1 cellular context compared by ENCODE assay signal in genomic region chr1:109307363-109308021, GRCh38.
A peak's percentile ranks its signal among the peaks of the same experiment; 100 is the strongest.
TF ChIP-seq lines count a peak whose summit lies in the region.

No MANE protein-coding gene starts in this region.

TF ChIP-seq in K562, 482 proteins besides CTCF, POLR2A, EP300 and RAD21 (continued from another document and continues in another):
- TF ChIP-seq TOE1 (IDR thresholded peaks at IDR 0.05; ENCODE audit: borderline replicate concordance) (no peak), TOE1 (CRISPR knock-in tag; IDR thresholded peaks at IDR 0.05; ENCODE audit: borderline replicate concordance, low read depth) (peak; percentile 76; the same call in 1 of the 2 replicates), ZNF592 (IDR thresholded peaks at IDR 0.05) (no peak), GTF2F1 (IDR thresholded peaks at IDR 0.05; ENCODE audit: low read depth, low read length) (no peak), PHB2 (IDR thresholded peaks at IDR 0.05; ENCODE audit: low read depth) (0 out of 2 replicates have a peak, but pooled peaks have one; percentile 29), JUN (IDR thresholded peaks at IDR 0.05; ENCODE audit: borderline replicate concordance, low read depth, low read length) (no peak), JUN (CRISPR knock-in tag; IDR thresholded peaks at IDR 0.05; ENCODE audit: borderline replicate concordance) (no peak), ARID3A (IDR thresholded peaks at IDR 0.05; ENCODE audit: borderline replicate concordance, low read depth, low read length) (0 out of 2 replicates have a peak, but pooled peaks have one; percentile 7), TAF7 (tag; IDR thresholded peaks at IDR 0.05) (no peak), ZFP36 (IDR thresholded peaks at IDR 0.05; ENCODE audit: low read depth, low read length, partially characterized antibody) (no peak), NR0B1 (IDR thresholded peaks at IDR 0.05; ENCODE audit: partially characterized antibody) (no peak), MEF2D (tag; conservative IDR thresholded peaks at IDR 0.05; ENCODE audit: low read depth) (peak; percentile 99), ATF1 (CRISPR knock-in tag; IDR thresholded peaks at IDR 0.05) (no peak), ATF1 (tag; IDR thresholded peaks at IDR 0.05) (peak; percentile 67), BRF1 (IDR thresholded peaks at IDR 0.05; ENCODE audit: borderline replicate concordance, extremely low read depth, insufficient read length) (no peak), PATZ1 (CRISPR knock-in tag; IDR thresholded peaks at IDR 0.05; ENCODE audit: borderline replicate concordance) (no peak), NEUROD1 (IDR thresholded peaks at IDR 0.05; ENCODE audit: borderline replicate concordance, low read depth, low read length, partially characterized antibody) (peak; percentile 37), DIDO1 (tag; IDR thresholded peaks at IDR 0.05; ENCODE audit: low read depth) (no peak), ARID1B (IDR thresholded peaks at IDR 0.05) (peak; percentile 87), ZNF263 (CRISPR knock-in tag; IDR thresholded peaks at IDR 0.05; ENCODE audit: borderline replicate concordance) (peak; percentile 3; the same call in 1 of the 2 replicates), PCBP1 (IDR thresholded peaks at IDR 0.05; ENCODE audit: low read depth, low read length, poor library complexity, severe bottlenecking) (no peak), CTBP1 (IDR thresholded peaks at IDR 0.05; ENCODE audit: borderline replicate concordance) (peak; percentile 79), BCOR (IDR thresholded peaks at IDR 0.05) (peak; percentile 91), ZBTB43 (CRISPR knock-in tag; IDR thresholded peaks at IDR 0.05) (no peak), BCLAF1 (IDR thresholded peaks at IDR 0.05; ENCODE audit: borderline replicate concordance in 1 of 2, control insufficient read depth in 1 of 2, low read depth in 2 of 2, low read length in 1 of 2) (no peak), ZNF583 (CRISPR knock-in tag; IDR thresholded peaks at IDR 0.05) (0 out of 2 replicates have a peak, but pooled peaks have one; percentile 9), ZZZ3 (IDR thresholded peaks at IDR 0.05) (no peak), GABPB1 (CRISPR knock-in tag; IDR thresholded peaks at IDR 0.05) (peak; percentile 51; the same call in 1 of the 2 replicates), NFE2 (IDR thresholded peaks at IDR 0.05; ENCODE audit: low read depth) (peak; percentile 87), ZNF444 (CRISPR knock-in tag; IDR thresholded peaks at IDR 0.05) (no peak), ZSCAN29 (IDR thresholded peaks at IDR 0.05) (no peak), ZNF785 (CRISPR knock-in tag; IDR thresholded peaks at IDR 0.05) (no peak), KLF10 (CRISPR knock-in tag; IDR thresholded peaks at IDR 0.05) (no peak), ARID4B (CRISPR knock-in tag; IDR thresholded peaks at IDR 0.05) (no peak), CBX5 (IDR thresholded peaks at IDR 0.05; ENCODE audit: borderline replicate concordance, low read depth) (no peak), DDX20 (tag; IDR thresholded peaks at IDR 0.05; ENCODE audit: low read depth) (no peak), HOMEZ (CRISPR knock-in tag; IDR thresholded peaks at IDR 0.05) (no peak), NCOA2 (IDR thresholded peaks at IDR 0.05; ENCODE audit: partially characterized antibody in 2 of 2) (no peak)
